2 cellular contexts compared by ENCODE assay signal in the genomic region with DNA sequence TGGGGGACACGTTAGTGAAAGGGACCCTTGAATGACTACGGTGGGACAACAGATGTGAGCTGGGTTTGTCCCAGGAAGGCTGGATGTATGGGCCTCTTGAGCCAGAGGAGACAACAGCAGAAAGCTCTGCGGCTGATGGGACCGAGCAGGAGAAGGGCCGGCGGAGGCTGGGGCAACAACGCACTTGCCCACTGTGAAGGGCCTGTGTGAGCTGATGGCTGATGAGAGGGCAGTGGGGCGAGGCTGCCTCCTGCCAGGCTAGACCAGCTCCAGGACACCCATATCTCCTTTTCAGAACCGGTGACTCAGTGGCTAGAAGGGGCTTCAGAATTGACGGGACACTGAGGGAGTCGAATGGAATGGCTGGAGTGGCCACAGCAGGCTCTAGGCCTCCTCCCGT.
TF ChIP-seq lines count a peak whose summit lies in the region.

No MANE protein-coding gene starts in this region.

TF ChIP-seq in SK-N-SH, 30 proteins besides CTCF, POLR2A, EP300 and RAD21 (continued from another document):
- TF ChIP-seq REST (IDR thresholded peaks at IDR 0.05; ENCODE audit: low read depth, low read length) = no peak
- TF ChIP-seq JUND (IDR thresholded peaks at IDR 0.05) = no peak
- no peak for TF ChIP-seq TCF12 (IDR thresholded peaks at IDR 0.05)
- TF ChIP-seq, protein P1, sequence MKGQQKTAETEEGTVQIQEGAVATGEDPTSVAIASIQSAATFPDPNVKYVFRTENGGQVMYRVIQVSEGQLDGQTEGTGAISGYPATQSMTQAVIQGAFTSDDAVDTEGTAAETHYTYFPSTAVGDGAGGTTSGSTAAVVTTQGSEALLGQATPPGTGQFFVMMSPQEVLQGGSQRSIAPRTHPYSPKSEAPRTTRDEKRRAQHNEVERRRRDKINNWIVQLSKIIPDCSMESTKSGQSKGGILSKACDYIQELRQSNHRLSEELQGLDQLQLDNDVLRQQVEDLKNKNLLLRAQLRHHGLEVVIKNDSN (IDR thresholded peaks at IDR 0.05; ENCODE audit: borderline replicate concordance, low read depth) = no peak
- TF ChIP-seq POLR2AphosphoS5 (IDR thresholded peaks at IDR 0.05; ENCODE audit: low read depth, low read length) = no peak
- TF ChIP-seq YY1 (IDR thresholded peaks at IDR 0.05; ENCODE audit: low read depth) = no peak
- no peak for TF ChIP-seq MXI1 (IDR thresholded peaks at IDR 0.05; ENCODE audit: low read depth, low read length)
- TF ChIP-seq MEF2A (IDR thresholded peaks at IDR 0.05; ENCODE audit: borderline replicate concordance, low read depth) = no peak
- TF ChIP-seq FOXJ3 (CRISPR knock-in tag; IDR thresholded peaks at IDR 0.05) = no peak
- TF ChIP-seq, protein P2, sequence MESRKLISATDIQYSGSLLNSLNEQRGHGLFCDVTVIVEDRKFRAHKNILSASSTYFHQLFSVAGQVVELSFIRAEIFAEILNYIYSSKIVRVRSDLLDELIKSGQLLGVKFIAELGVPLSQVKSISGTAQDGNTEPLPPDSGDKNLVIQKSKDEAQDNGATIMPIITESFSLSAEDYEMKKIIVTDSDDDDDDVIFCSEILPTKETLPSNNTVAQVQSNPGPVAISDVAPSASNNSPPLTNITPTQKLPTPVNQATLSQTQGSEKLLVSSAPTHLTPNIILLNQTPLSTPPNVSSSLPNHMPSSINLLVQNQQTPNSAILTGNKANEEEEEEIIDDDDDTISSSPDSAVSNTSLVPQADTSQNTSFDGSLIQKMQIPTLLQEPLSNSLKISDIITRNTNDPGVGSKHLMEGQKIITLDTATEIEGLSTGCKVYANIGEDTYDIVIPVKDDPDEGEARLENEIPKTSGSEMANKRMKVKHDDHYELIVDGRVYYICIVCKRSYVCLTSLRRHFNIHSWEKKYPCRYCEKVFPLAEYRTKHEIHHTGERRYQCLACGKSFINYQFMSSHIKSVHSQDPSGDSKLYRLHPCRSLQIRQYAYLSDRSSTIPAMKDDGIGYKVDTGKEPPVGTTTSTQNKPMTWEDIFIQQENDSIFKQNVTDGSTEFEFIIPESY (IDR thresholded peaks at IDR 0.05; ENCODE audit: borderline replicate concordance, low read depth) = no peak
- TF ChIP-seq, protein P3, sequence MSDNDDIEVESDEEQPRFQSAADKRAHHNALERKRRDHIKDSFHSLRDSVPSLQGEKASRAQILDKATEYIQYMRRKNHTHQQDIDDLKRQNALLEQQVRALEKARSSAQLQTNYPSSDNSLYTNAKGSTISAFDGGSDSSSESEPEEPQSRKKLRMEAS (IDR thresholded peaks at IDR 0.05; ENCODE audit: low read depth) = no peak
- no peak for TF ChIP-seq GABPA (IDR thresholded peaks at IDR 0.05; ENCODE audit: low read depth)
- no peak for TF ChIP-seq EZH2phosphoT487 (IDR thresholded peaks at IDR 0.05; ENCODE audit: borderline replicate concordance, low read depth)

TF ChIP-seq in SK-N-SH treated with all-trans-retinoic acid at 6 μM for 48 hours, 23 proteins besides CTCF, POLR2A, EP300 and RAD21 (continued from another document):
- TF ChIP-seq PATZ1 (CRISPR knock-in tag; IDR thresholded peaks at IDR 0.05; ENCODE audit: borderline replicate concordance) (no peak), ZFP30 (CRISPR knock-in tag; IDR thresholded peaks at IDR 0.05) (no peak), RARB (CRISPR knock-in tag; IDR thresholded peaks at IDR 0.05) (no peak), CSDC2 (CRISPR knock-in tag; IDR thresholded peaks at IDR 0.05) (no peak), CSRNP3 (CRISPR knock-in tag; IDR thresholded peaks at IDR 0.05) (no peak), TOX (CRISPR knock-in tag; IDR thresholded peaks at IDR 0.05; ENCODE audit: borderline replicate concordance) (no peak), ISL1 (CRISPR knock-in tag; IDR thresholded peaks at IDR 0.05) (no peak), GLIS3 (CRISPR knock-in tag; IDR thresholded peaks at IDR 0.05) (no peak)
- TF ChIP-seq, protein P4, sequence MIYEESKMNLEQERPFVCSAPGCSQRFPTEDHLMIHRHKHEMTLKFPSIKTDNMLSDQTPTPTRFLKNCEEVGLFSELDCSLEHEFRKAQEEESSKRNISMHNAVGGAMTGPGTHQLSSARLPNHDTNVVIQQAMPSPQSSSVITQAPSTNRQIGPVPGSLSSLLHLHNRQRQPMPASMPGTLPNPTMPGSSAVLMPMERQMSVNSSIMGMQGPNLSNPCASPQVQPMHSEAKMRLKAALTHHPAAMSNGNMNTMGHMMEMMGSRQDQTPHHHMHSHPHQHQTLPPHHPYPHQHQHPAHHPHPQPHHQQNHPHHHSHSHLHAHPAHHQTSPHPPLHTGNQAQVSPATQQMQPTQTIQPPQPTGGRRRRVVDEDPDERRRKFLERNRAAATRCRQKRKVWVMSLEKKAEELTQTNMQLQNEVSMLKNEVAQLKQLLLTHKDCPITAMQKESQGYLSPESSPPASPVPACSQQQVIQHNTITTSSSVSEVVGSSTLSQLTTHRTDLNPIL (CRISPR knock-in tag; IDR thresholded peaks at IDR 0.05; ENCODE audit: low read depth) = no peak
TF ChIP-seq in SK-N-SH treated with all-trans-retinoic acid at 6 μM for 48 hours: peak in this region for 0.
